In the genomic region with DNA sequence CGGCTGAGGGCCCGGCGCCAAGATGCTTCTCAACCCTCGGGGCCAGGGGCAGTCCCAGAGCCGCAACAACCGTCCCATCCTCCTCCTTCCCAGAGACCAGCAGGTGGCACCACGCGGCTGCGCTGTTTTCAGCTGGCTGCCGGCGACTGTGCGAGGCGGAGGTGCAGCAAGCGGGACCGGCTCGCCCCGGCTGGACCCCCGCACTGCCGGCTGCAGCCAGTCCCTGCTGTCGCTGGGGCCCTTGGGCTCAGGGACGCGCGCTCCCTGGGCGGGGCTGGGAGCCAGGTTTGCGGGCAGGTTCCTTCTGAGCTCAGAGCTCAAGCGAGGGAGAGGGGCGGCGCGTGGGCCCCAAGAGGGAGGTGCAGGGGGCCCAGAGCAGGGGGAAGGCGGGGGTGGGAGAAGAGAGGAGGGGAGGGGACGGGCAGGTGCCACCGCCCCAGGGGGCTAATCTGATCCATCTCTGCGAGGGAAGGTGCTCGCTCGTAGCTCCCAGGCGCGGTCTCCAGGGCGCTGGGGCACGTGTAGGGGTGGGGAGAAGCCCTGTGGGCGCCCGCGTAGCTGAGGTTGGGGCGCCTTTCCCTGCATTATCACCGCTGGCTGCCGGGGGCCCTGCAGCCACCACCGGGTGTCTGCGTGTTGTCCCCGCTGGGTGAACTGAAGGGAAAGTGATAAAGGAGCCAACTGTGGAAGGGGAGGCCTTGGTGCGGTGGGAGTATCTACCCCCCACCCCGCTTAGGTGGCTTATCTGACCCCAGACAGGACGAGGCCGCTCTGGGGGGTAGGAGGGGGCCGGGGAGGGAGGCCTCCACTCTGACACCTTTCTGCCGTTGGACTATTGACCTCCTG, we compare ENCODE assay signal across 1 cellular context.
TF ChIP-seq lines count a peak whose summit lies in the region.

No MANE protein-coding gene starts in this region.

TF ChIP-seq in HepG2, 621 proteins besides CTCF, POLR2A, EP300 and RAD21 (continued from another document and continues in another):
- TF ChIP-seq ZNF883 (CRISPR knock-in tag; IDR thresholded peaks at IDR 0.05; ENCODE audit: not compliant biosample characterization) (peak; percentile 85), JDP2 (CRISPR knock-in tag; IDR thresholded peaks at IDR 0.05; ENCODE audit: borderline replicate concordance) (no peak), ZNF749 (CRISPR knock-in tag; IDR thresholded peaks at IDR 0.05; ENCODE audit: borderline replicate concordance) (no peak), NFE2L1 (CRISPR knock-in tag; IDR thresholded peaks at IDR 0.05; ENCODE audit: borderline replicate concordance) (0 out of 2 replicates have a peak, but pooled peaks have one; percentile 60), MTF1 (CRISPR knock-in tag; IDR thresholded peaks at IDR 0.05) (no peak), ZNF138 (CRISPR knock-in tag; IDR thresholded peaks at IDR 0.05; ENCODE audit: low read depth) (peak; percentile 90; the same call in 1 of the 2 replicates), TCF12 (IDR thresholded peaks at IDR 0.05) (no peak), TCF12 (CRISPR knock-in tag; IDR thresholded peaks at IDR 0.05) (peak; percentile 85), ZNF567 (CRISPR knock-in tag; IDR thresholded peaks at IDR 0.05; ENCODE audit: borderline replicate concordance) (no peak), ATF4 (CRISPR knock-in tag; IDR thresholded peaks at IDR 0.05) (peak in 1 of 2 experiments; percentile 23; a peak in 1 of 4 replicates), SSRP1 (CRISPR knock-in tag; IDR thresholded peaks at IDR 0.05) (0 out of 2 replicates have a peak, but pooled peaks have one; percentile 64), EZH2 (conservative IDR thresholded peaks at IDR 0.05; ENCODE audit: low read depth, low read length) (no peak), SALL1 (CRISPR knock-in tag; IDR thresholded peaks at IDR 0.05) (peak; percentile 83), ZFP82 (CRISPR knock-in tag; IDR thresholded peaks at IDR 0.05; ENCODE audit: borderline replicate concordance) (0 out of 2 replicates have a peak, but pooled peaks have one; percentile 49), ZNF280B (CRISPR knock-in tag; IDR thresholded peaks at IDR 0.05; ENCODE audit: borderline replicate concordance) (peak; percentile 67; the same call in 1 of the 2 replicates), ATF7-NPFF (CRISPR knock-in tag; IDR thresholded peaks at IDR 0.05; ENCODE audit: low read depth) (peak; percentile 81), TSC22D2 (CRISPR knock-in tag; IDR thresholded peaks at IDR 0.05; ENCODE audit: borderline replicate concordance) (peak; percentile 76; the same call in 1 of the 2 replicates), RXRA (CRISPR knock-in tag; IDR thresholded peaks at IDR 0.05) (no peak; the same call in 1 of the 2 replicates), ARNTL (CRISPR knock-in tag; IDR thresholded peaks at IDR 0.05) (peak; percentile 86), KDM5B (CRISPR knock-in tag; IDR thresholded peaks at IDR 0.05; ENCODE audit: borderline replicate concordance) (peak; percentile 84), ZNF326 (CRISPR knock-in tag; IDR thresholded peaks at IDR 0.05; ENCODE audit: borderline replicate concordance) (no peak), RBFOX2 (IDR thresholded peaks at IDR 0.05; ENCODE audit: low read depth, low read length) (peak; percentile 66), ZNF543 (CRISPR knock-in tag; IDR thresholded peaks at IDR 0.05) (peak; percentile 68; the same call in 1 of the 2 replicates), RFX1 (IDR thresholded peaks at IDR 0.05) (no peak), ZNF800 (CRISPR knock-in tag; IDR thresholded peaks at IDR 0.05) (no peak; the same call in 1 of the 2 replicates), THAP9 (CRISPR knock-in tag; IDR thresholded peaks at IDR 0.05; ENCODE audit: borderline replicate concordance) (no peak), ZMAT5 (CRISPR knock-in tag; IDR thresholded peaks at IDR 0.05; ENCODE audit: borderline replicate concordance, low read depth) (no peak), ZMYM2 (CRISPR knock-in tag; IDR thresholded peaks at IDR 0.05) (peak; percentile 40; the same call in 1 of the 2 replicates), XBP1 (CRISPR knock-in tag; IDR thresholded peaks at IDR 0.05) (no peak), SRSF1 (optimal IDR thresholded peaks at IDR 0.05; ENCODE audit: low read depth, low read length) (peak; percentile 84), ZHX1 (CRISPR knock-in tag; IDR thresholded peaks at IDR 0.05; ENCODE audit: low read depth) (no peak), ZFP37 (CRISPR knock-in tag; IDR thresholded peaks at IDR 0.05; ENCODE audit: borderline replicate concordance) (0 out of 2 replicates have a peak, but pooled peaks have one; percentile 35), CBFB (CRISPR knock-in tag; IDR thresholded peaks at IDR 0.05) (peak; percentile 68; the same call in 1 of the 2 replicates), SIN3B (IDR thresholded peaks at IDR 0.05; ENCODE audit: low read length) (0 out of 2 replicates have a peak, but pooled peaks have one; percentile 55), NR2C2 (CRISPR knock-in tag; IDR thresholded peaks at IDR 0.05; ENCODE audit: borderline replicate concordance) (peak; percentile 24), TGIF2 (CRISPR knock-in tag; IDR thresholded peaks at IDR 0.05) (peak; percentile 74; the same call in 1 of the 2 replicates), AGO2 (optimal IDR thresholded peaks at IDR 0.05; ENCODE audit: low read depth, low read length) (peak; percentile 97), HNRNPH1 (optimal IDR thresholded peaks at IDR 0.05; ENCODE audit: low read depth, low read length) (no peak), ZNF337 (CRISPR knock-in tag; IDR thresholded peaks at IDR 0.05; ENCODE audit: borderline replicate concordance, low read depth) (0 out of 2 replicates have a peak, but pooled peaks have one; percentile 16), HIVEP1 (CRISPR knock-in tag; IDR thresholded peaks at IDR 0.05) (peak; percentile 54), MLLT10 (CRISPR knock-in tag; IDR thresholded peaks at IDR 0.05) (no peak)
- TF ChIP-seq, protein P1, sequence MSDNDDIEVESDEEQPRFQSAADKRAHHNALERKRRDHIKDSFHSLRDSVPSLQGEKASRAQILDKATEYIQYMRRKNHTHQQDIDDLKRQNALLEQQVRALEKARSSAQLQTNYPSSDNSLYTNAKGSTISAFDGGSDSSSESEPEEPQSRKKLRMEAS (IDR thresholded peaks at IDR 0.05): peak; percentile 94
- TF ChIP-seq, protein P2, sequence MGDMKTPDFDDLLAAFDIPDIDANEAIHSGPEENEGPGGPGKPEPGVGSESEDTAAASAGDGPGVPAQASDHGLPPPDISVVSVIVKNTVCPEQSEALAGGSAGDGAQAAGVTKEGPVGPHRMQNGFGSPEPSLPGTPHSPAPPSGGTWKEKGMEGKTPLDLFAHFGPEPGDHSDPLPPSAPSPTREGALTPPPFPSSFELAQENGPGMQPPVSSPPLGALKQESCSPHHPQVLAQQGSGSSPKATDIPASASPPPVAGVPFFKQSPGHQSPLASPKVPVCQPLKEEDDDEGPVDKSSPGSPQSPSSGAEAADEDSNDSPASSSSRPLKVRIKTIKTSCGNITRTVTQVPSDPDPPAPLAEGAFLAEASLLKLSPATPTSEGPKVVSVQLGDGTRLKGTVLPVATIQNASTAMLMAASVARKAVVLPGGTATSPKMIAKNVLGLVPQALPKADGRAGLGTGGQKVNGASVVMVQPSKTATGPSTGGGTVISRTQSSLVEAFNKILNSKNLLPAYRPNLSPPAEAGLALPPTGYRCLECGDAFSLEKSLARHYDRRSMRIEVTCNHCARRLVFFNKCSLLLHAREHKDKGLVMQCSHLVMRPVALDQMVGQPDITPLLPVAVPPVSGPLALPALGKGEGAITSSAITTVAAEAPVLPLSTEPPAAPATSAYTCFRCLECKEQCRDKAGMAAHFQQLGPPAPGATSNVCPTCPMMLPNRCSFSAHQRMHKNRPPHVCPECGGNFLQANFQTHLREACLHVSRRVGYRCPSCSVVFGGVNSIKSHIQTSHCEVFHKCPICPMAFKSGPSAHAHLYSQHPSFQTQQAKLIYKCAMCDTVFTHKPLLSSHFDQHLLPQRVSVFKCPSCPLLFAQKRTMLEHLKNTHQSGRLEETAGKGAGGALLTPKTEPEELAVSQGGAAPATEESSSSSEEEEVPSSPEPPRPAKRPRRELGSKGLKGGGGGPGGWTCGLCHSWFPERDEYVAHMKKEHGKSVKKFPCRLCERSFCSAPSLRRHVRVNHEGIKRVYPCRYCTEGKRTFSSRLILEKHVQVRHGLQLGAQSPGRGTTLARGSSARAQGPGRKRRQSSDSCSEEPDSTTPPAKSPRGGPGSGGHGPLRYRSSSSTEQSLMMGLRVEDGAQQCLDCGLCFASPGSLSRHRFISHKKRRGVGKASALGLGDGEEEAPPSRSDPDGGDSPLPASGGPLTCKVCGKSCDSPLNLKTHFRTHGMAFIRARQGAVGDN (CRISPR knock-in tag; IDR thresholded peaks at IDR 0.05): peak; percentile 91
- TF ChIP-seq, protein P3, sequence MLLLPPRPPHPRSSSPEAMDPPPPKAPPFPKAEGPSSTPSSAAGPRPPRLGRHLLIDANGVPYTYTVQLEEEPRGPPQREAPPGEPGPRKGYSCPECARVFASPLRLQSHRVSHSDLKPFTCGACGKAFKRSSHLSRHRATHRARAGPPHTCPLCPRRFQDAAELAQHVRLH (CRISPR knock-in tag; IDR thresholded peaks at IDR 0.05; ENCODE audit: borderline replicate concordance, low read depth): peak; percentile 62; the same call in 1 of the 2 replicates
- TF ChIP-seq, protein P4, sequence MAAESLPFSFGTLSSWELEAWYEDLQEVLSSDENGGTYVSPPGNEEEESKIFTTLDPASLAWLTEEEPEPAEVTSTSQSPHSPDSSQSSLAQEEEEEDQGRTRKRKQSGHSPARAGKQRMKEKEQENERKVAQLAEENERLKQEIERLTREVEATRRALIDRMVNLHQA (CRISPR knock-in tag; IDR thresholded peaks at IDR 0.05): no peak
